18 cellular contexts compared by ENCODE assay signal in the genomic region with DNA sequence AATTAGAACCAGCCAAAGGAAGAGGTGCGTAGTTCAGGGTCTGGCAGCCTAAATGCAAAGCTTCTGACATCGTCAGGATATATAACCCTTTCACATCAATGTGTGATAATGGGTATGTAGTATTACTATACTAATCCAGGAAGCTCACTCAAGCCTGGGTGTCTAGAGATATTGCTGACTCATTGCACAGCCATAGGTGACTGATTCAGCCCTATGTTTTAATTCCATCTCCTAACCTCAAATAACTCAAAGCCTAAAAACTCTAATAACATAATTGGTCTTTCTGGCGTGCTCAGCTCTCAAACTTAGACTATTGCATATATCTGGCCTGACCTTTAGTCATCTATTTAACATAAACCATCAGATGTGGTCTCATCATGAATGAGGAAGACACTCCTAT.
"Had no signal": no experiment of that assay in that cellular context is flagged by ENCODE, and none has a peak within 500 bp of the region (broad histone marks: within the 10 kb centered on the region; RNA-seq: fewer than 3 reads in every experiment).

No MANE protein-coding gene starts in this region.

- H3K27ac ChIP-seq: left ventricle myocardium inferior, transverse colon had no signal

- FAIRE-seq: astrocyte, urothelium cell line had no signal

- ATAC-seq: activated T-cell treated with anti-CD3 and anti-CD28 coated beads, Interleukin-2, amount 50 U/mL, for 4 hours; natural killer cell; stimulated activated naive B cell treated with anti-CD40 and anti-IgM and Interleukin-4, amounts not matched to agents 10 μg/mL and 1 μg/mL and 100 μg/mL, for 72 hours; WTC11 had no signal

- H3K4me1 ChIP-seq: left ventricle myocardium inferior, transverse colon had no signal

- H3K27me3 ChIP-seq: transverse colon had no signal

- H3K4me3 ChIP-seq: left ventricle myocardium inferior, transverse colon had no signal

- H3K9me3 ChIP-seq: transverse colon had no signal

- H3K36me3 ChIP-seq: left ventricle myocardium inferior, transverse colon had no signal

- DNase-seq: activated CD8-positive, alpha-beta memory T cell treated with anti-CD3 and anti-CD28 coated beads for 24 hours; activated CD8-positive, alpha-beta memory T cell treated with anti-CD3 and anti-CD28 coated beads, Interleukin-2, amount 50 U/mL, for 48 hours; activated naive CD4-positive, alpha-beta T cell treated with Interleukin-2 at 50 U/mL for 16 hours; activated naive CD8-positive, alpha-beta T cell treated with anti-CD3 and anti-CD28 coated beads for 36 hours; activated T-cell treated with anti-CD3 and anti-CD28 coated beads, Interleukin-2, amount 50 U/mL, for 4 hours; cortex of kidney; immature natural killer cell; left ventricle myocardium inferior; midbrain; natural killer cell; stimulated activated CD4-positive, alpha-beta T cell treated with anti-CD3 and anti-CD28 coated beads, Interleukin-2, amount 100 ng/mL, for 48 hours; stimulated activated CD8-positive, alpha-beta memory T cell treated with anti-CD3 and anti-CD28 coated beads, Interleukin-4, amount 100 ng/mL, for 48 hours; stimulated activated naive B cell treated with anti-CD40 and anti-IgM and Interleukin-4, amounts not matched to agents 10 μg/mL and 1 μg/mL and 100 μg/mL, for 72 hours; T1000; transverse colon had no signal
